Comparison of ENCODE assay signal across 8 cellular contexts in the genomic region with DNA sequence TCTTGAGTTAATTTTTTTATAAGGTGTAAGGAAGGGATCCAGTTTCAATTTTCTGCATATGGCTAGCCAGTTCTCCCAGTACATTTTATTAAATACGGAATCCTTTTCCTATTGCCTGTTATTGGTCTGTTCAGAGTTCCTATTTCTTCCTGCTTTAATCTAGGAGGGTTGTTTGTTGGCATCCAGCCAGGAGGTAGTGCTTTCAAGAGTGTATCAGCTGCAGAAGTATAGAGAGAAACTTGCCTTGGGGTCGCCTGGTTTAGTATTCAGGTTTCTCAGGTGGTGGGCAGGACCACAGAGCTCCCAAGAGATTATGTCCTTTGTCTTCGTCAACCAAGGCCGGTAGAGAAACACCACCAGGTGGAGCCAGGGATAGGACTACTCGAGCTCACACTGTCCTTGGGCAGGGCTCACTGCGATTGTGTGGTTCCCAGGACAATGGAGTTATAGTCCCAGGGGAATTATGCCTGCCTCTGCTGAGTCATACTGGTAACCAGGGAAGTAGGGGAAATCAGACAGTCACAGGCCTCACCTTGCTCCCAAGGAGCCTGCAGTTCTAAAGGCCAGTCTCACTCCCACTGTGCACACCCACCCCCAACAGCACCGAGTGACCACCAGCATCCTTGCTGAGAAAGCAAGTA.
A peak's percentile ranks its signal among the peaks of the same experiment; 100 is the strongest.
DNase-seq lines count a peak whose midpoint lies in the region; ATAC-seq, FAIRE-seq and TF ChIP-seq lines count a peak whose summit lies in the region.

No MANE protein-coding gene starts in this region.

- H4K12ac ChIP-seq in trophoblast cell (ENCODE audit: low read depth, low read length): no peak overlapping the region

- no peak overlapping the region for H3K23ac ChIP-seq in trophoblast cell (ENCODE audit: low read length)

- no peak overlapping the region for H2BK120ac ChIP-seq in trophoblast cell (ENCODE audit: insufficient read depth, low read length, poor library complexity)

- no peak for FAIRE-seq in RCC 7860 (lab: Jason Lieb, UNC)
- FAIRE-seq in kidney (lab: Jason Lieb, UNC): no peak

- DNase-seq in SHP77 (lab: John Stamatoyannopoulos, UW) (peak; percentile 0), SHP77 treated with DMSO at 0.1 percent for 48 hours (lab: John Stamatoyannopoulos, UW) (no peak), RCC 7860 (ENCODE audit: low spot score) (peak; percentile 28), trophoblast cell (peak; percentile 23 to 27), immature natural killer cell (no peak), kidney (no peak), NCI-H510A treated with DMSO at 0.1 percent for 48 hours (lab: John Stamatoyannopoulos, UW) (no peak)

- ATAC-seq in HG03045 (IDR thresholded peaks at IDR 0.05; ENCODE audit: unreplicated experiment): peak; percentile 62

- H3K18ac ChIP-seq in trophoblast cell (ENCODE audit: low read length): no peak overlapping the region

- intact Hi-C loops in kidney (cut with DNase I): no loop called here

- no peak overlapping the region for H2AK5ac ChIP-seq in trophoblast cell (ENCODE audit: low read length)

- H3K4ac ChIP-seq in trophoblast cell (ENCODE audit: low read depth, low read length): no peak overlapping the region

- no peak for TF ChIP-seq CTCF in kidney (IDR thresholded peaks at IDR 0.05; ENCODE audit: borderline replicate concordance, extremely low read depth, insufficient read depth)

- peaks cover 0 to 4% (median 0%) of the 10 kb centered on the region in 3 donors for H3K36me3 Mint-ChIP-seq in immature natural killer cell

- H3K27me3 ChIP-seq in trophoblast cell (ENCODE audit: insufficient read depth, low read length): no peaks in the 10 kb centered on the region

- no peak overlapping the region for H3K27ac Mint-ChIP-seq in immature natural killer cell

- no peak overlapping the region for H3K9ac ChIP-seq in trophoblast cell (ENCODE audit: low read length)
- H3K9ac ChIP-seq in kidney (ENCODE audit: low read length in 2 of 2): no peak overlapping the region

- no peak overlapping the region for H2BK12ac ChIP-seq in trophoblast cell (ENCODE audit: low read length)

- H3K4me1 Mint-ChIP-seq in immature natural killer cell: peaks cover 43 to 46% of the 10 kb centered on the region in 2 donors

- H3K4me3 Mint-ChIP-seq in immature natural killer cell: no peak overlapping the region

- H3K36me3 ChIP-seq in trophoblast cell (ENCODE audit: control insufficient read depth in 1 of 2, insufficient read depth in 2 of 2, low read length in 2 of 2) (no peaks in the 10 kb centered on the region), kidney (ENCODE audit: control insufficient read depth in 1 of 2, insufficient read depth in 2 of 2, low read length in 2 of 2) (no peaks in the 10 kb centered on the region)

- H2BK5ac ChIP-seq in trophoblast cell (ENCODE audit: low read depth, low read length, poor library complexity): peak overlapping the region; percentile 5

- peaks cover 9 to 12% of the 10 kb centered on the region in 2 experiments for H3K4me1 ChIP-seq in trophoblast cell (ENCODE audit: control insufficient read depth in 1 of 2, insufficient read depth in 2 of 2, low read length in 2 of 2)
- no peaks in the 10 kb centered on the region for H3K4me1 ChIP-seq in kidney (ENCODE audit: control insufficient read depth in 1 of 2, insufficient read depth in 1 of 2, low read depth in 1 of 2, low read length in 2 of 2)

- no peak overlapping the region for H3K27ac ChIP-seq in trophoblast cell (ENCODE audit: low read depth, low read length)
- no peak overlapping the region for H3K27ac ChIP-seq in kidney (ENCODE audit: low read depth in 2 of 2, low read length in 2 of 2)

- H3K9me3 ChIP-seq in trophoblast cell (ENCODE audit: insufficient read depth, low read depth, low read length) (no peaks in the 10 kb centered on the region), kidney (ENCODE audit: control insufficient read depth in 1 of 2, low read length in 2 of 2) (no peaks in the 10 kb centered on the region)

- peaks cover 6% of the 10 kb centered on the region for H3K79me1 ChIP-seq in trophoblast cell (ENCODE audit: low read length)

- no peaks in the 10 kb centered on the region for H3K79me2 ChIP-seq in trophoblast cell (ENCODE audit: control insufficient read depth, insufficient read depth, low read length, poor library complexity)

- H2AFZ ChIP-seq in trophoblast cell (ENCODE audit: insufficient read depth, low read length, poor library complexity): no peak overlapping the region

- no peak overlapping the region for H4K8ac ChIP-seq in trophoblast cell (ENCODE audit: low read depth, low read length)

- H3K4me3 ChIP-seq in trophoblast cell (ENCODE audit: low read depth, low read length) (no peak overlapping the region), kidney (ENCODE audit: low read length in 2 of 2) (no peak overlapping the region)

- peaks cover 0 to 2% (median 0%) of the 10 kb centered on the region in 6 donors for H3K9me3 Mint-ChIP-seq in immature natural killer cell

- H4K91ac ChIP-seq in trophoblast cell (ENCODE audit: low read depth, low read length): no peak overlapping the region

- no peak overlapping the region for H3K4me2 ChIP-seq in trophoblast cell (ENCODE audit: low read length)

- H3K14ac ChIP-seq in trophoblast cell (ENCODE audit: low read length): no peak overlapping the region

- no CpG with 5 or more reads among the region's 7 CpGs for WGBS in trophoblast cell (ENCODE audit: extremely low coverage, insufficient coverage, insufficient read length)

- peaks cover under 1 to 9% (median 4%) of the 10 kb centered on the region in 3 donors for H3K27me3 Mint-ChIP-seq in immature natural killer cell (ENCODE audit: low read depth in 3 of 3)

Comparison
In these comparisons a context has a peak if more than half of its experiments do, and no peak if none do; other contexts are left out.
1. DNase-seq: peak in SHP77 (2 of 2), RCC 7860 (single experiment) and trophoblast cell (2 of 2); none in SHP77 treated with DMSO at 0.1 percent for 48 hours (single experiment), immature natural killer cell (0 of 3), kidney (single experiment) and NCI-H510A treated with DMSO at 0.1 percent for 48 hours (single experiment).